In the genomic region with DNA sequence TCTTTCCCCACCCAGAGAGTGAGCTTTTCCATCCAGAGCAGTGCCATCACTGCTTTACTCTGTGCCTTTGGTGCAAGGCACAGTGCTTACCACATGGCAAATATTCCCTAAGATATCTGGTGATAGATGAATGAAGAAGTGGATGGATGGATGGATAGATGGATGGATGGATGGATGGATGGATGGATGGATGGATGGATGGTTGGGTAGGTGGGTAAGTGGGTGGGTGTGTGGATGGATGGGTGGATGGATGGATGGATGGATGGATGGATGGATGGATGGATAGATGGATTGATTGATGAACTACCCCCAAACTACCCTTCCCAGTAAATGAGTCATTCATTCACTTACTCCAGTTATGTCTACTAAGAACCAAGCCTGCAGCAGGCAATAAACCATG, we compare ENCODE assay signal across 1 cellular context.
TF ChIP-seq lines count a peak whose summit lies in the region.

No MANE protein-coding gene starts in this region.

TF ChIP-seq in HEK293, 187 proteins besides CTCF, POLR2A, EP300 and RAD21 (continued from another document):
- TF ChIP-seq ZNF514 (tag by site-specific recombination; IDR thresholded peaks at IDR 0.05): 0 out of 2 replicates have a peak, but pooled peaks have one; percentile 25
- TF ChIP-seq ZBTB17 (tag by site-specific recombination; IDR thresholded peaks at IDR 0.05): 0 out of 2 replicates have a peak, but pooled peaks have one; percentile 44
- peak; percentile 97 for TF ChIP-seq ZNF366 (tag by site-specific recombination; conservative IDR thresholded peaks at IDR 0.05)
- TF ChIP-seq GFI1B (tag by site-specific recombination; IDR thresholded peaks at IDR 0.05): no peak
